Comparison of ENCODE assay signal across 33 cellular contexts in the genomic region with DNA sequence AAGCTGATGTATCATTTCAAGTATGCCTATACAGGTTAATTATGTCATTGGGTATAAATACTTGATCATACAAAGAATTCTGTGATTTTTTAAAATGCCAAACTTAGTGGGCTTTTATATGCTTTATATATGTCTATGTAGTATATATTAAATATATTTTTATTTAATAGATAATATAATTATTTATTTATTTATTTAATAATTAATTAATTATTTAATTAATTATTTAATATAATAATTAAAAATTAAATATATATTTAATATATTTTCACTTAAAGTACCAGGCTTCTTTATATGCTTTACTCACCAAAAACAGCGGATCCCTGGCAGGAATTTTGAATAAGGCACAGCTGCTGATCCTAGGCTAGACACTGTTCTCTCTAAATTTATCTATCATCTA.
"Had no signal": no experiment of that assay in that cellular context is flagged by ENCODE, and none has a peak within 500 bp of the region (broad histone marks: within the 10 kb centered on the region; RNA-seq: fewer than 3 reads in every experiment).

No MANE protein-coding gene starts in this region.

- DNase-seq: activated CD4-positive, alpha-beta memory T cell treated with anti-CD3 and anti-CD28 coated beads, Interleukin-2, amount 10 ng/mL, durations not matched to agents 7 days and 5 days; activated CD4-positive, alpha-beta T cell treated with anti-CD3 and anti-CD28 coated beads for 1 hour; activated CD4-positive, alpha-beta T cell treated with anti-CD3 and anti-CD28 coated beads for 4 hours; activated CD4-positive, alpha-beta T cell treated with anti-CD3 and anti-CD28 coated beads, Interleukin-2, amount 10 ng/mL, durations not matched to agents 7 days and 5 days; activated CD4-positive, alpha-beta T cell treated with anti-CD3 and anti-CD28 coated beads, Interleukin-2, amount 50 U/mL, for 4 hours; activated CD8-positive, alpha-beta memory T cell treated with anti-CD3 and anti-CD28 coated beads, Interleukin-2, amount 50 U/mL, for 48 hours; activated gamma-delta T cell; activated naive CD4-positive, alpha-beta T cell; activated naive CD4-positive, alpha-beta T cell treated with anti-CD3 and anti-CD28 coated beads, Interleukin-2, amount 10 ng/mL, durations not matched to agents 7 days and 5 days; activated naive CD8-positive, alpha-beta T cell treated with anti-CD3 and anti-CD28 coated beads, Interleukin-2, amount 10 ng/mL, durations not matched to agents 7 days and 5 days; activated T-cell treated with anti-CD3 and anti-CD28 coated beads for 4 hours; activated T-cell treated with anti-CD3 and anti-CD28 coated beads, Interleukin-2, amount 50 U/mL, for 24 hours; activated T-cell treated with anti-CD3 and anti-CD28 coated beads, Interleukin-2, amount 50 U/mL, for 72 hours; central memory CD4-positive, alpha-beta T cell; cerebellar nuclear complex; dorsolateral prefrontal cortex; effector memory CD4-positive, alpha-beta T cell; endodermal cell; foreskin fibroblast; gastrocnemius medialis; glutamatergic neuron; heart left ventricle; T-cell; T1000 had no signal

- H3K4me1 Mint-ChIP-seq: activated CD4-positive, alpha-beta memory T cell treated with anti-CD3 and anti-CD28 coated beads, Interleukin-2, amount 10 ng/mL, durations not matched to agents 7 days and 5 days; activated CD4-positive, alpha-beta T cell treated with anti-CD3 and anti-CD28 coated beads, Interleukin-2, amount 10 ng/mL, durations not matched to agents 7 days and 5 days; activated naive CD4-positive, alpha-beta T cell treated with anti-CD3 and anti-CD28 coated beads, Interleukin-2, amount 10 ng/mL, durations not matched to agents 7 days and 5 days; activated naive CD8-positive, alpha-beta T cell treated with anti-CD3 and anti-CD28 coated beads, Interleukin-2, amount 10 ng/mL, durations not matched to agents 7 days and 5 days; brain; endodermal cell; T-cell had no signal

- H3K4me3 Mint-ChIP-seq: activated CD4-positive, alpha-beta memory T cell treated with anti-CD3 and anti-CD28 coated beads, Interleukin-2, amount 10 ng/mL, durations not matched to agents 7 days and 5 days; activated CD4-positive, alpha-beta T cell treated with anti-CD3 and anti-CD28 coated beads, Interleukin-2, amount 10 ng/mL, durations not matched to agents 7 days and 5 days; activated naive CD4-positive, alpha-beta T cell treated with anti-CD3 and anti-CD28 coated beads, Interleukin-2, amount 10 ng/mL, durations not matched to agents 7 days and 5 days; activated naive CD8-positive, alpha-beta T cell treated with anti-CD3 and anti-CD28 coated beads, Interleukin-2, amount 10 ng/mL, durations not matched to agents 7 days and 5 days; activated T-cell treated with anti-CD3 and anti-CD28 coated beads, Interleukin-2, amount 50 U/mL, for 24 hours; activated T-cell treated with anti-CD3 and anti-CD28 coated beads, Interleukin-2, amount 50 U/mL, for 72 hours; brain; dendritic cell treated with granulocyte-macrophage colony-stimulating factor and Interleukin-4, amounts not matched to agents 40 ng/mL and 50 ng/mL, for 4 days; endodermal cell; T-cell; T-helper 1 cell treated with Interleukin-12 subunit alpha and Interleukin-12 subunit beta and Interleukin-4 antibody, amounts not matched to agents 30 μg/mL and 1 μg/mL, for 36 hours had no signal

- H3K27me3 ChIP-seq: ascending aorta, breast epithelium, cardiac muscle cell, dorsolateral prefrontal cortex, gastrocnemius medialis, heart left ventricle had no signal

- H3K9me3 ChIP-seq: ascending aorta, breast epithelium, gastrocnemius medialis had no signal

- H3K4me1 ChIP-seq: ascending aorta, breast epithelium, gastrocnemius medialis, heart left ventricle had no signal

- H3K27me3 Mint-ChIP-seq: activated CD4-positive, alpha-beta memory T cell treated with anti-CD3 and anti-CD28 coated beads, Interleukin-2, amount 10 ng/mL, durations not matched to agents 7 days and 5 days; activated CD4-positive, alpha-beta T cell treated with anti-CD3 and anti-CD28 coated beads, Interleukin-2, amount 10 ng/mL, durations not matched to agents 7 days and 5 days; activated naive CD4-positive, alpha-beta T cell treated with anti-CD3 and anti-CD28 coated beads, Interleukin-2, amount 10 ng/mL, durations not matched to agents 7 days and 5 days; activated naive CD8-positive, alpha-beta T cell treated with anti-CD3 and anti-CD28 coated beads, Interleukin-2, amount 10 ng/mL, durations not matched to agents 7 days and 5 days; activated T-cell treated with anti-CD3 and anti-CD28 coated beads, Interleukin-2, amount 50 U/mL, for 24 hours; brain; dendritic cell treated with granulocyte-macrophage colony-stimulating factor and Interleukin-4, amounts not matched to agents 40 ng/mL and 50 ng/mL, for 4 days; T-cell had no signal

- H3K27ac ChIP-seq: ascending aorta, breast epithelium, cardiac muscle cell, coronary artery, dorsolateral prefrontal cortex, gastrocnemius medialis, heart left ventricle had no signal

- H3K36me3 ChIP-seq: ascending aorta, breast epithelium, cardiac muscle cell, gastrocnemius medialis, heart left ventricle had no signal

- H3K27ac Mint-ChIP-seq: activated CD4-positive, alpha-beta memory T cell treated with anti-CD3 and anti-CD28 coated beads, Interleukin-2, amount 10 ng/mL, durations not matched to agents 7 days and 5 days; activated CD4-positive, alpha-beta T cell treated with anti-CD3 and anti-CD28 coated beads, Interleukin-2, amount 10 ng/mL, durations not matched to agents 7 days and 5 days; activated naive CD4-positive, alpha-beta T cell treated with anti-CD3 and anti-CD28 coated beads, Interleukin-2, amount 10 ng/mL, durations not matched to agents 7 days and 5 days; activated naive CD4-positive, alpha-beta T cell treated with anti-CD3 and anti-CD28 coated beads, Interleukin-2, amount 50 U/mL, for 72 hours; activated naive CD8-positive, alpha-beta T cell treated with anti-CD3 and anti-CD28 coated beads, Interleukin-2, amount 10 ng/mL, durations not matched to agents 7 days and 5 days; activated T-cell treated with anti-CD3 and anti-CD28 coated beads, Interleukin-2, amount 50 U/mL, for 24 hours; activated T-cell treated with anti-CD3 and anti-CD28 coated beads, Interleukin-2, amount 50 U/mL, for 72 hours; brain; dendritic cell treated with granulocyte-macrophage colony-stimulating factor and Interleukin-4, amounts not matched to agents 40 ng/mL and 50 ng/mL, for 4 days; endodermal cell; T-cell; T-helper 1 cell treated with Interleukin-12 subunit alpha and Interleukin-12 subunit beta and Interleukin-4 antibody, amounts not matched to agents 30 μg/mL and 1 μg/mL, for 36 hours had no signal

- ATAC-seq: activated naive CD4-positive, alpha-beta T cell treated with anti-CD3 and anti-CD28 coated beads, Interleukin-2, amount 50 U/mL, for 72 hours; activated T-cell treated with anti-CD3 and anti-CD28 coated beads, Interleukin-2, amount 50 U/mL, for 72 hours; esophagus mucosa; gastrocnemius medialis; heart left ventricle; T-cell had no signal

- H3K4me3 ChIP-seq: ascending aorta, breast epithelium, cardiac muscle cell, coronary artery, dorsolateral prefrontal cortex, gastrocnemius medialis, heart left ventricle had no signal

- H3K36me3 Mint-ChIP-seq: activated naive CD4-positive, alpha-beta T cell treated with anti-CD3 and anti-CD28 coated beads, Interleukin-2, amount 10 ng/mL, durations not matched to agents 7 days and 5 days; activated naive CD4-positive, alpha-beta T cell treated with anti-CD3 and anti-CD28 coated beads, Interleukin-2, amount 50 U/mL, for 72 hours; activated naive CD8-positive, alpha-beta T cell treated with anti-CD3 and anti-CD28 coated beads, Interleukin-2, amount 10 ng/mL, durations not matched to agents 7 days and 5 days; brain; T-cell had no signal
